ENCODE assay signal across 8 cellular contexts in the genomic region with DNA sequence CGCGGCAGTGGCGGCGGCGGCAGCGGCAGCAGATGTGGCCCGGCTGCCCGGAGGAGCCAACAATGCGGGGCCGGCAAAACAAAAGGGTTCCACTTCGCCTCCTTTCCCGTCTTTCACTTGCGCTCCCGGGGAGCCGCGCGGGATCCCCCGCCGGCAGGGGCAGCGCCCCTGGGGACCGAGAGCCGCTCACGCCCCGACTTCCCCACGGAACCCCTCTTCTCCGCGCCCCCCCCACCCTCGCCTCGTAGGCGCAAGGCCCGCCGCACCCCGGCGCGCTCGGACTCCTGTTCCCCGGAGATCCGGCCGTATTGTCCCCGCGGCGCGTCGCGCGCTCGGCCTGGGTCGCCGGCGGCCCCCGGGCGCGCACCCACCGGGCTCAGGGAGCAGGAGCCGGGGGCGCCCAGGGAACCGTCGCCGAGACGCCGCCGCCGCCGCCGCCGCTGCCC. TPM values are rescaled to one million over a fixed set of nuclear protein-coding genes. Genes with fewer than 3 reads are reported as not detected.
A peak's percentile ranks its signal among the peaks of the same experiment; 100 is the strongest.
DNase-seq lines count a peak whose midpoint lies in the region; FAIRE-seq and TF ChIP-seq lines count a peak whose summit lies in the region.

No MANE protein-coding gene starts in this region.

- in situ Hi-C loops in astrocyte of the spinal cord (cut with HindIII; ENCODE audit: low sequenced_read_pairs): no loop called here

- FAIRE-seq in keratinocyte (lab: Jason Lieb, UNC): no peak

- H3K27me3 Mint-ChIP-seq in activated CD4-positive, alpha-beta memory T cell treated with anti-CD3 and anti-CD28 coated beads for 36 hours: peaks cover 46% of the 10 kb centered on the region
- peaks cover 51% of the 10 kb centered on the region for H3K27me3 Mint-ChIP-seq in activated CD4-positive, alpha-beta memory T cell treated with anti-CD3 and anti-CD28 coated beads, Interleukin-2, amount 10 ng/mL, durations not matched to agents 7 days and 5 days

- no peaks in the 10 kb centered on the region for H4K20me1 ChIP-seq in keratinocyte (ENCODE audit: control insufficient read depth, extremely low read depth, insufficient read depth, low read length)

- no peaks in the 10 kb centered on the region for H3K36me3 Mint-ChIP-seq in activated CD4-positive, alpha-beta memory T cell treated with anti-CD3 and anti-CD28 coated beads for 36 hours
- no peaks in the 10 kb centered on the region for H3K36me3 Mint-ChIP-seq in activated CD4-positive, alpha-beta memory T cell treated with anti-CD3 and anti-CD28 coated beads, Interleukin-2, amount 10 ng/mL, durations not matched to agents 7 days and 5 days (ENCODE audit: low read depth)

- CTCF ChIA-PET in activated CD4-positive, alpha-beta memory T cell treated with anti-CD3 and anti-CD28 coated beads for 36 hours (lab: Charles Lee): no interaction called here
- CTCF ChIA-PET in activated CD4-positive, alpha-beta memory T cell treated with anti-CD3 and anti-CD28 coated beads, Interleukin-2, amount 10 ng/mL, durations not matched to agents 7 days and 5 days (lab: Charles Lee): no interaction called here

- H3K36me3 ChIP-seq in keratinocyte (ENCODE audit: control insufficient read depth in 2 of 2, extremely low read depth in 1 of 2, insufficient read depth in 2 of 2, low read length in 2 of 2): no peaks in the 10 kb centered on the region

- no peak overlapping the region for H2AFZ ChIP-seq in keratinocyte (ENCODE audit: control insufficient read depth, low read length)

- H3K9me3 Mint-ChIP-seq in activated CD4-positive, alpha-beta memory T cell treated with anti-CD3 and anti-CD28 coated beads for 36 hours: no peaks in the 10 kb centered on the region
- no peaks in the 10 kb centered on the region for H3K9me3 Mint-ChIP-seq in activated CD4-positive, alpha-beta memory T cell treated with anti-CD3 and anti-CD28 coated beads, Interleukin-2, amount 10 ng/mL, durations not matched to agents 7 days and 5 days

- no peak overlapping the region for H3K27ac Mint-ChIP-seq in activated CD4-positive, alpha-beta memory T cell treated with anti-CD3 and anti-CD28 coated beads for 36 hours
- no peak overlapping the region for H3K27ac Mint-ChIP-seq in activated CD4-positive, alpha-beta memory T cell treated with anti-CD3 and anti-CD28 coated beads, Interleukin-2, amount 10 ng/mL, durations not matched to agents 7 days and 5 days

- H3K4me3 ChIP-seq in astrocyte of the spinal cord (ENCODE audit: low read depth, low read length) (peak overlapping the region; percentile 72), keratinocyte (ENCODE audit: control insufficient read depth in 2 of 3, extremely low read depth in 1 of 3, insufficient read depth in 2 of 3, low read depth in 1 of 3, low read length in 3 of 3) (peak overlapping the region; percentile 54 to 74 (median 73))

- intact Hi-C loops in activated CD4-positive, alpha-beta memory T cell treated with anti-CD3 and anti-CD28 coated beads for 36 hours (cut with micrococcal nuclease): no loop called here

- H3K9ac ChIP-seq in keratinocyte (ENCODE audit: control insufficient read depth, extremely low read depth, insufficient read depth, low read length): peak overlapping the region; percentile 81

- H3K4me2 ChIP-seq in keratinocyte (ENCODE audit: control insufficient read depth, extremely low read depth, insufficient read depth, low read depth, low read length): no peak overlapping the region

- no peak for DNase-seq in activated CD4-positive, alpha-beta memory T cell treated with anti-CD3 and anti-CD28 coated beads for 36 hours
- DNase-seq in activated CD4-positive, alpha-beta memory T cell treated with anti-CD3 and anti-CD28 coated beads, Interleukin-2, amount 10 ng/mL, durations not matched to agents 7 days and 5 days: no peak
- DNase-seq in astrocyte of the spinal cord (ENCODE audit: low read depth, low spot score): no peak
- no peak for DNase-seq in keratinocyte (ENCODE audit: low read depth, low spot score)
- DNase-seq in substantia nigra (lab: John Stamatoyannopoulos, UW): peak in 8 of 49 donors; percentile 17 to 61 (median 48)
- DNase-seq in DMS114 treated with DMSO at 0.1 percent for 48 hours (lab: John Stamatoyannopoulos, UW; ENCODE audit: unreplicated experiment): no peak
- no peak for DNase-seq in cortex of kidney (lab: John Stamatoyannopoulos, UW)
- DNase-seq in DMS153 treated with DMSO at 0.1 percent for 48 hours (lab: John Stamatoyannopoulos, UW; ENCODE audit: unreplicated experiment): no peak

- POLR2A ChIA-PET in activated CD4-positive, alpha-beta memory T cell treated with anti-CD3 and anti-CD28 coated beads for 36 hours (lab: Charles Lee): no interaction called here
- POLR2A ChIA-PET in activated CD4-positive, alpha-beta memory T cell treated with anti-CD3 and anti-CD28 coated beads, Interleukin-2, amount 10 ng/mL, durations not matched to agents 7 days and 5 days (lab: Charles Lee): no interaction called here

- H3K4me1 Mint-ChIP-seq in activated CD4-positive, alpha-beta memory T cell treated with anti-CD3 and anti-CD28 coated beads for 36 hours (ENCODE audit: low read depth): peaks cover 5% of the 10 kb centered on the region
- peaks cover 4% of the 10 kb centered on the region for H3K4me1 Mint-ChIP-seq in activated CD4-positive, alpha-beta memory T cell treated with anti-CD3 and anti-CD28 coated beads, Interleukin-2, amount 10 ng/mL, durations not matched to agents 7 days and 5 days

- H3K9me1 ChIP-seq in keratinocyte (ENCODE audit: control insufficient read depth, extremely low read depth, insufficient read depth, low read length): no peaks in the 10 kb centered on the region

- TF ChIP-seq CTCF in astrocyte of the spinal cord (IDR thresholded peaks at IDR 0.05; ENCODE audit: low read depth, low read length) (no peak), keratinocyte (optimal IDR thresholded peaks at IDR 0.05 in 1 of 3, IDR thresholded peaks at IDR 0.05 in 1 of 3, conservative IDR thresholded peaks at IDR 0.05 in 1 of 3; ENCODE audit: extremely low read depth in 1 of 3, insufficient read depth in 2 of 3, low read length in 3 of 3) (no peak)

- peak overlapping the region; percentile 45 for H3K4me3 Mint-ChIP-seq in activated CD4-positive, alpha-beta memory T cell treated with anti-CD3 and anti-CD28 coated beads for 36 hours
- no peak overlapping the region for H3K4me3 Mint-ChIP-seq in activated CD4-positive, alpha-beta memory T cell treated with anti-CD3 and anti-CD28 coated beads, Interleukin-2, amount 10 ng/mL, durations not matched to agents 7 days and 5 days

- H3K27me3 ChIP-seq in keratinocyte (ENCODE audit: control insufficient read depth, extremely low read depth, insufficient read depth, low read length): no peaks in the 10 kb centered on the region

- dilution Hi-C loops in keratinocyte (cut with MboI; ENCODE audit: extremely low pct_ligation_motif_present, low sequenced_read_pairs): no loop called here

- H3K79me2 ChIP-seq in keratinocyte (ENCODE audit: control insufficient read depth, insufficient read depth, low read length): peaks cover 51% of the 10 kb centered on the region

- H3K27ac ChIP-seq in keratinocyte (ENCODE audit: control insufficient read depth, insufficient read depth, low read length) (peak overlapping the region; percentile 75), substantia nigra (ENCODE audit: low read depth, low read length, poor library complexity, severe bottlenecking) (peak overlapping the region; percentile 80)

- H3K9me3 ChIP-seq in keratinocyte (ENCODE audit: control insufficient read depth, low read depth, low read length): no peaks in the 10 kb centered on the region

- H3K4me1 ChIP-seq in keratinocyte (ENCODE audit: control insufficient read depth, extremely low read depth, insufficient read depth, low read length): peaks cover 25% of the 10 kb centered on the region

RNA-seq across cellular contexts. Expression of a gene that starts 0.9 kb away (rescaled TPM):
- under 1 TPM; 0.27 to 0.29 TPM for total RNA-seq in activated CD4-positive, alpha-beta memory T cell treated with anti-CD3 and anti-CD28 coated beads for 36 hours
- total RNA-seq in activated CD4-positive, alpha-beta memory T cell treated with anti-CD3 and anti-CD28 coated beads, Interleukin-2, amount 10 ng/mL, durations not matched to agents 7 days and 5 days: under 1 TPM; 0.15 to 0.43 TPM
- 64.4 to 116 TPM (median 76.0 TPM) in 3 replicates for polyA plus RNA-seq in keratinocyte
- polyA plus RNA-seq in keratinocyte (2011; ENCODE audit: low read depth): 23.8 TPM
- 65.8 and 80.6 TPM in 2 replicates for polyA plus RNA-seq in keratinocyte (2011; cell fraction: cytosol; rRNA removed)
- polyA plus RNA-seq in keratinocyte (2011; cell fraction: nucleus; rRNA removed): 92.7 and 95.9 TPM in 2 replicates
- polyA plus RNA-seq in keratinocyte (2012; ENCODE audit: low replicate concordance): 37.8 and 86.0 TPM in 2 replicates
- 78.7 to 223 TPM (median 113 TPM) in 3 replicates for polyA minus RNA-seq in keratinocyte
- polyA minus RNA-seq in keratinocyte (2011; cell fraction: cytosol; rRNA and poly(A)+ RNA removed): 139 TPM
- polyA minus RNA-seq in keratinocyte (2011; cell fraction: nucleus; rRNA and poly(A)+ RNA removed): 72.5 and 86.6 TPM in 2 replicates
